ENCODE assay signal across 15 cellular contexts in the genomic region with DNA sequence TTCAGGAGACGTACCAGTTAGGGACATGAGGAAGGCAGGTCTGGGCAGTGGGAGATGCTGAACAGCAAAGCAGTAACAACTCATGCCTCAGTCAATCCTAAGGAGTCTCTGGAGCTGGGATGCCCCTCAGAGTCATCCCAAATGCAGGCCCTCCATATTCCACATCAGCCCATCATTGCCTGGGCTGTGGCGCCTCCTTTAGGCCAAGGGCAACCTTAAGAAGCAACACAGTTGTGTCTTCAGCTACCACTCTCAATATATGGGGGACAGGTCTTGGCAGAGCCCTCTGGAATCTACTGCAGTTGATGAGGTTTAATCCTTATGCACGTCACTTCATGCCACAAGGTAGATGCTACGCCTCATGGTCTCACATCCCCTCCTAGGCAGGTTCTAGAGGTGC.
A peak's percentile ranks its signal among the peaks of the same experiment; 100 is the strongest.
DNase-seq lines count a peak whose midpoint lies in the region; ATAC-seq and TF ChIP-seq lines count a peak whose summit lies in the region.
"Had no signal": no experiment of that assay in that cellular context is flagged by ENCODE, and none has a peak within 500 bp of the region (broad histone marks: within the 10 kb centered on the region; RNA-seq: fewer than 3 reads in every experiment).

No MANE protein-coding gene starts in this region.

- TF ChIP-seq CTCF in cardiac muscle cell (IDR thresholded peaks at IDR 0.05; ENCODE audit: low read depth, low read length): peak; percentile 22
- TF ChIP-seq CTCF in OCI-LY1 (IDR thresholded peaks at IDR 0.05; ENCODE audit: low read length): peak; percentile 21; the same call in 1 of the 2 replicates
- TF ChIP-seq CTCF in ovary (IDR thresholded peaks at IDR 0.05): no peak

- H3K36me3 ChIP-seq in cardiac muscle cell (no peaks in the 10 kb centered on the region), OCI-LY1 (ENCODE audit: insufficient read depth, low read length) (no peaks in the 10 kb centered on the region), iPS DF 6.9 (ENCODE audit: control insufficient read depth, insufficient read depth, low read length) (no peaks in the 10 kb centered on the region), ovary (no peaks in the 10 kb centered on the region)

- ATAC-seq in left cardiac atrium (no peak), GM21381 (IDR thresholded peaks at IDR 0.05; ENCODE audit: unreplicated experiment) (no peak)
- ATAC-seq: A549 had no signal

- H3K79me2 ChIP-seq in OCI-LY1 (ENCODE audit: insufficient read depth, low read length): no peaks in the 10 kb centered on the region

- intact Hi-C loops in left cardiac atrium (cut with DNase I) (no loop called here), ovary (cut with DNase I) (no loop called here)

- TF ChIP-seq POLR2A in ovary (IDR thresholded peaks at IDR 0.05): no peak

- H3K27me3 ChIP-seq in cardiac muscle cell (no peaks in the 10 kb centered on the region), OCI-LY1 (ENCODE audit: insufficient read depth, low read length) (no peaks in the 10 kb centered on the region), iPS DF 6.9 (ENCODE audit: control insufficient read depth, insufficient read depth, low read length) (no peaks in the 10 kb centered on the region), ovary (no peaks in the 10 kb centered on the region)

- H3K4me3 ChIP-seq in cardiac muscle cell (no peak overlapping the region), OCI-LY1 (ENCODE audit: low read depth, low read length, poor library complexity, severe bottlenecking) (no peak overlapping the region), iPS DF 6.9 (ENCODE audit: low read length) (no peak overlapping the region), ovary (no peak overlapping the region)
- H3K4me3 ChIP-seq: A549 had no signal

- no peaks in the 10 kb centered on the region for H4K20me1 ChIP-seq in OCI-LY1 (ENCODE audit: insufficient read depth, low read length)

- no peaks in the 10 kb centered on the region for H3K9me2 ChIP-seq in OCI-LY1 (ENCODE audit: low read depth, low read length)

- H3F3A ChIP-seq in OCI-LY1 (ENCODE audit: insufficient read depth, low read length): no peaks in the 10 kb centered on the region

- H3K9me3 ChIP-seq in cardiac muscle cell (ENCODE audit: low read depth) (no peaks in the 10 kb centered on the region), OCI-LY1 (ENCODE audit: low read length) (no peaks in the 10 kb centered on the region), iPS DF 6.9 (ENCODE audit: control insufficient read depth, insufficient read depth, low read length) (no peaks in the 10 kb centered on the region), ovary (no peaks in the 10 kb centered on the region)
- H3K9me3 ChIP-seq: A549 had no signal

- DNase-seq in cardiac muscle cell (ENCODE audit: low read depth in 1 of 2, low spot score in 1 of 2) (peak in 1 of 2 donors; percentile 3), left cardiac atrium (no peak), iPS DF 6.9 (ENCODE audit: low read depth, low spot score) (peak; percentile 2), ovary (no peak), ureter (ENCODE audit: low spot score) (no peak)
- no peak for DNase-seq in NK-92 treated with Interleukin-12 subunit alpha and Interleukin-12 subunit beta, amount 100 ng/mL, for 24 hours (lab: John Stamatoyannopoulos, UW)
- DNase-seq: activated CD4-positive, alpha-beta T cell treated with anti-CD3 and anti-CD28 coated beads, Interleukin-2, amount 50 U/mL, for 1 hour; activated naive CD4-positive, alpha-beta T cell treated with anti-CD3 and anti-CD28 coated beads for 36 hours; activated T-cell treated with anti-CD3 and anti-CD28 coated beads for 4 hours; NCI-H446; retina; stimulated activated CD4-positive, alpha-beta T cell treated with anti-CD3 and anti-CD28 coated beads, Interleukin-12 subunit alpha, Interleukin-12 subunit beta, amount 100 ng/mL, for 4 hours had no signal

- H3K9ac ChIP-seq in OCI-LY1 (ENCODE audit: low read length): no peak overlapping the region

- H3K27ac ChIP-seq in cardiac muscle cell (no peak overlapping the region), OCI-LY1 (ENCODE audit: low read depth, low read length, poor library complexity, severe bottlenecking) (no peak overlapping the region), iPS DF 6.9 (ENCODE audit: low read length) (no peak overlapping the region), ovary (no peak overlapping the region)
- H3K27ac ChIP-seq: A549 had no signal

- WGBS in iPS DF 6.9 (ENCODE audit: insufficient coverage, insufficient read length): no CpG with 5 or more reads among the region's 4 CpGs
- 65 to 78% (median 69%) methylated on average over 4 of the region's 4 CpGs for WGBS in ovary, 3 donors

- no peak overlapping the region for H2AFZ ChIP-seq in OCI-LY1 (ENCODE audit: low read length)

- H3K4me1 ChIP-seq in cardiac muscle cell (ENCODE audit: low read depth) (no peaks in the 10 kb centered on the region), OCI-LY1 (ENCODE audit: insufficient read depth, low read length, severe bottlenecking) (no peaks in the 10 kb centered on the region), iPS DF 6.9 (ENCODE audit: control insufficient read depth, insufficient read depth, low read length) (no peaks in the 10 kb centered on the region), ovary (ENCODE audit: insufficient read depth) (no peaks in the 10 kb centered on the region)
- H3K4me1 ChIP-seq: A549 had no signal

- no peak for TF ChIP-seq EP300 in ovary (IDR thresholded peaks at IDR 0.05)

- no peak overlapping the region for H3K4me2 ChIP-seq in OCI-LY1 (ENCODE audit: low read length)
- H3K4me2 ChIP-seq: A549 had no signal

Comparison
In these comparisons a context has a peak if more than half of its experiments do, and no peak if none do; other contexts are left out.
1. CTCF ChIP-seq: peak in cardiac muscle cell (single experiment) and OCI-LY1 (single experiment); none in ovary (0 of 3).